In genomic region chr9:66266202-66266601, GRCh38 we compare ENCODE assay signal across 7 cellular contexts.
A peak's percentile ranks its signal among the peaks of the same experiment; 100 is the strongest.
DNase-seq lines count a peak whose midpoint lies in the region; ATAC-seq and TF ChIP-seq lines count a peak whose summit lies in the region.
"Not testable (repeated sequence)": the region's sequence is repeated elsewhere in the genome, so short reads cannot be mapped to it uniquely, and the experiment has no call there.

No MANE protein-coding gene starts in this region.

- POLR2A ChIA-PET in activated CD4-positive, alpha-beta T cell treated with anti-CD3 and anti-CD28 coated beads for 36 hours (lab: Charles Lee); naive thymus-derived CD8-positive, alpha-beta T cell (lab: Charles Lee): not testable (repeated sequence)

- H3K27me3 ChIP-seq in right lobe of liver, result not testable (repeated sequence)

- H3K36me3 Mint-ChIP-seq in IgD-negative memory B cell; activated CD4-positive, alpha-beta T cell treated with anti-CD3 and anti-CD28 coated beads for 36 hours (ENCODE audit: low read depth); activated T-cell treated with anti-CD3 and anti-CD28 coated beads, Interleukin-2, amount 50 U/mL, for 72 hours (ENCODE audit: insufficient read depth in 2 of 2); naive thymus-derived CD8-positive, alpha-beta T cell; stimulated activated effector memory CD8-positive, alpha-beta T cell treated with anti-CD3 and anti-CD28 coated beads, Interleukin-12 subunit alpha, Interleukin-12 subunit beta, amount 100 ng/mL, for 72 hours: not testable (repeated sequence)

- not testable (repeated sequence) for H3K36me3 ChIP-seq in right lobe of liver

- peak overlapping the region in 3 of 4 donors; percentile 17 to 71 (median 38) for H3K4me3 Mint-ChIP-seq in IgD-negative memory B cell
- not testable (repeated sequence) for H3K4me3 Mint-ChIP-seq in activated CD4-positive, alpha-beta T cell treated with anti-CD3 and anti-CD28 coated beads for 36 hours
- peak overlapping the region; percentile 47 to 58 for H3K4me3 Mint-ChIP-seq in activated T-cell treated with anti-CD3 and anti-CD28 coated beads, Interleukin-2, amount 50 U/mL, for 72 hours
- peak overlapping the region in 6 of 10 donors; percentile 36 to 63 (median 52) for H3K4me3 Mint-ChIP-seq in naive thymus-derived CD8-positive, alpha-beta T cell
- H3K4me3 Mint-ChIP-seq in stimulated activated effector memory CD8-positive, alpha-beta T cell treated with anti-CD3 and anti-CD28 coated beads, Interleukin-12 subunit alpha, Interleukin-12 subunit beta, amount 100 ng/mL, for 72 hours, result peak overlapping the region; percentile 45

- H3K9me3 ChIP-seq in right lobe of liver, result not testable (repeated sequence)

- intact Hi-C loops in activated CD4-positive, alpha-beta T cell treated with anti-CD3 and anti-CD28 coated beads for 36 hours (cut with DNase I, micrococcal nuclease); right lobe of liver (cut with DNase I): not testable (repeated sequence)

- WGBS in right lobe of liver (ENCODE audit: insufficient coverage, low coverage, low lambda C conversion rate, missing lambda C conversion rate), result 63% methylated on average over 9 of the region's 19 CpGs

- ATAC-seq in activated CD4-positive, alpha-beta T cell treated with anti-CD3 and anti-CD28 coated beads for 36 hours; activated T-cell treated with anti-CD3 and anti-CD28 coated beads, Interleukin-2, amount 50 U/mL, for 72 hours (replicated peaks in 1 of 2); right lobe of liver; naive thymus-derived CD8-positive, alpha-beta T cell; stimulated activated effector memory CD8-positive, alpha-beta T cell treated with anti-CD3 and anti-CD28 coated beads, Interleukin-12 subunit alpha, Interleukin-12 subunit beta, amount 100 ng/mL, for 72 hours: not testable (repeated sequence)

- H3K27me3 Mint-ChIP-seq in IgD-negative memory B cell; activated CD4-positive, alpha-beta T cell treated with anti-CD3 and anti-CD28 coated beads for 36 hours; activated T-cell treated with anti-CD3 and anti-CD28 coated beads, Interleukin-2, amount 50 U/mL, for 72 hours (ENCODE audit: low read depth); naive thymus-derived CD8-positive, alpha-beta T cell: not testable (repeated sequence)

- TF ChIP-seq POLR2A in right lobe of liver (IDR thresholded peaks at IDR 0.05), result not testable (repeated sequence)

- H3K27ac Mint-ChIP-seq in IgD-negative memory B cell; activated CD4-positive, alpha-beta T cell treated with anti-CD3 and anti-CD28 coated beads for 36 hours; activated T-cell treated with anti-CD3 and anti-CD28 coated beads, Interleukin-2, amount 50 U/mL, for 72 hours; stimulated activated effector memory CD8-positive, alpha-beta T cell treated with anti-CD3 and anti-CD28 coated beads, Interleukin-12 subunit alpha, Interleukin-12 subunit beta, amount 100 ng/mL, for 72 hours: not testable (repeated sequence)
- peak overlapping the region in 1 of 10 donors; percentile 59 for H3K27ac Mint-ChIP-seq in naive thymus-derived CD8-positive, alpha-beta T cell

- not testable (repeated sequence) for H3K4me1 ChIP-seq in right lobe of liver

- peak overlapping the region in 2 of 3 donors; percentile 19 to 41 for H3K4me3 ChIP-seq in right lobe of liver

- DNase-seq in activated CD4-positive, alpha-beta T cell treated with anti-CD3 and anti-CD28 coated beads for 36 hours, result peak; percentile 4
- not testable (repeated sequence) for DNase-seq in activated T-cell treated with anti-CD3 and anti-CD28 coated beads, Interleukin-2, amount 50 U/mL, for 72 hours
- DNase-seq in fibroblast of gingiva (ENCODE audit: low read depth) (peak; percentile 0), right lobe of liver (peak in 1 of 3 donors; percentile 13)
- DNase-seq in naive thymus-derived CD8-positive, alpha-beta T cell, result peak in 5 of 10 donors; percentile 9 to 62 (median 30)
- peak in 1 of 2 donors; percentile 49 for DNase-seq in stimulated activated effector memory CD8-positive, alpha-beta T cell treated with anti-CD3 and anti-CD28 coated beads, Interleukin-12 subunit alpha, Interleukin-12 subunit beta, amount 100 ng/mL, for 72 hours (ENCODE audit: low spot score in 2 of 2)

- H3K9me3 Mint-ChIP-seq in IgD-negative memory B cell; activated CD4-positive, alpha-beta T cell treated with anti-CD3 and anti-CD28 coated beads for 36 hours (ENCODE audit: low read depth); activated T-cell treated with anti-CD3 and anti-CD28 coated beads, Interleukin-2, amount 50 U/mL, for 72 hours; stimulated activated effector memory CD8-positive, alpha-beta T cell treated with anti-CD3 and anti-CD28 coated beads, Interleukin-12 subunit alpha, Interleukin-12 subunit beta, amount 100 ng/mL, for 72 hours: not testable (repeated sequence)
- peaks cover 0 to 12% (median 0%) of the 10 kb centered on the region in 9 donors for H3K9me3 Mint-ChIP-seq in naive thymus-derived CD8-positive, alpha-beta T cell

- CTCF ChIA-PET in activated CD4-positive, alpha-beta T cell treated with anti-CD3 and anti-CD28 coated beads for 36 hours (lab: Charles Lee), result not testable (repeated sequence)

- not testable (repeated sequence) for TF ChIP-seq CTCF in right lobe of liver (IDR thresholded peaks at IDR 0.05)

- not testable (repeated sequence) for H3K4me1 Mint-ChIP-seq in IgD-negative memory B cell; activated CD4-positive, alpha-beta T cell treated with anti-CD3 and anti-CD28 coated beads for 36 hours; activated T-cell treated with anti-CD3 and anti-CD28 coated beads, Interleukin-2, amount 50 U/mL, for 72 hours (ENCODE audit: low read depth); naive thymus-derived CD8-positive, alpha-beta T cell; stimulated activated effector memory CD8-positive, alpha-beta T cell treated with anti-CD3 and anti-CD28 coated beads, Interleukin-12 subunit alpha, Interleukin-12 subunit beta, amount 100 ng/mL, for 72 hours

- not testable (repeated sequence) for H3K27ac ChIP-seq in right lobe of liver
